Comparison of ENCODE assay signal across 8 cellular contexts in genomic region chr12:46382974-46383653, GRCh38.
DNase-seq lines count a peak whose midpoint lies in the region; ATAC-seq lines count a peak whose summit lies in the region.

No MANE protein-coding gene starts in this region.

- peak; percentile 68 for ATAC-seq in GM19035 (IDR thresholded peaks at IDR 0.05; ENCODE audit: unreplicated experiment)
- ATAC-seq in HG03354 (IDR thresholded peaks at IDR 0.05; ENCODE audit: poor library complexity, severe bottlenecking, unreplicated experiment): peak; percentile 72

- peak; percentile 97 for DNase-seq in Ammon's horn (ENCODE audit: low spot score)
- DNase-seq in NCI-H345 treated with DMSO at 0.1 percent for 48 hours (lab: John Stamatoyannopoulos, UW; ENCODE audit: unreplicated experiment): peak; percentile 41
- peak; percentile 93 for DNase-seq in activated CD4-positive, CD25-positive, alpha-beta regulatory T cell treated with anti-CD3 and anti-CD28 coated beads, Interleukin-2, amount 50 U/mL, for 72 hours
- DNase-seq in cerebellar nuclear complex (lab: John Stamatoyannopoulos, UW): peak; percentile 63 to 78
- peak; percentile 93 for DNase-seq in kidney glomerular epithelial cell (lab: John Stamatoyannopoulos, UW)
- peak; percentile 86 to 93 for DNase-seq in stimulated activated CD4-positive, alpha-beta T cell treated with anti-CD3 and anti-CD28 coated beads, Interleukin-15, amount 100 ng/mL, for 48 hours (ENCODE audit: low read depth in 2 of 2)

Comparison
In these comparisons a context has a peak if more than half of its experiments do, and no peak if none do; other contexts are left out.
1. Peak in every context shown above with its lines: DNase-seq and ATAC-seq.
2. DNase-seq: peak in every context shown above with its lines; median percentile 97 in Ammon's horn; 93 in activated CD4-positive, CD25-positive, alpha-beta regulatory T cell treated with anti-CD3 and anti-CD28 coated beads, Interleukin-2, amount 50 U/mL, for 72 hours; 93 in kidney glomerular epithelial cell; 90 in stimulated activated CD4-positive, alpha-beta T cell treated with anti-CD3 and anti-CD28 coated beads, Interleukin-15, amount 100 ng/mL, for 48 hours; 70 in cerebellar nuclear complex; 41 in NCI-H345 treated with DMSO at 0.1 percent for 48 hours.